8 cellular contexts compared by ENCODE assay signal in genomic region chr19:32570081-32570785, GRCh38. TPM values are rescaled to one million over a fixed set of nuclear protein-coding genes. Genes with fewer than 3 reads are reported as not detected.
DNase-seq lines count a peak whose midpoint lies in the region; ATAC-seq, FAIRE-seq and TF ChIP-seq lines count a peak whose summit lies in the region.

No MANE protein-coding gene starts in this region.

- dilution Hi-C loops in keratinocyte (cut with MboI; ENCODE audit: extremely low pct_ligation_motif_present, low sequenced_read_pairs), result no loop called here

- FAIRE-seq in bronchial epithelial cell (lab: Jason Lieb, UNC), result no peak
- no peak for FAIRE-seq in keratinocyte (lab: Jason Lieb, UNC)

- H3K9ac ChIP-seq in keratinocyte (ENCODE audit: control insufficient read depth, extremely low read depth, insufficient read depth, low read length), result no peak overlapping the region

- H3K27ac ChIP-seq in keratinocyte (ENCODE audit: control insufficient read depth, insufficient read depth, low read length), result no peak overlapping the region

- H3K79me2 ChIP-seq in keratinocyte (ENCODE audit: control insufficient read depth, insufficient read depth, low read length), result no peaks in the 10 kb centered on the region

- no peaks in the 10 kb centered on the region for H3K4me1 ChIP-seq in keratinocyte (ENCODE audit: control insufficient read depth, extremely low read depth, insufficient read depth, low read length)

- H3K36me3 ChIP-seq in bronchial epithelial cell (ENCODE audit: control insufficient read depth, insufficient read depth, low read length), result no peaks in the 10 kb centered on the region
- no peaks in the 10 kb centered on the region for H3K36me3 ChIP-seq in keratinocyte (ENCODE audit: control insufficient read depth in 2 of 2, extremely low read depth in 1 of 2, insufficient read depth in 2 of 2, low read length in 2 of 2)

- TF ChIP-seq CTCF in bronchial epithelial cell (IDR thresholded peaks at IDR 0.05; ENCODE audit: insufficient read depth, low read length, severe bottlenecking), result peak; percentile 71
- peak; percentile 58 to 65 (median 59) for TF ChIP-seq CTCF in keratinocyte (optimal IDR thresholded peaks at IDR 0.05 in 1 of 3, IDR thresholded peaks at IDR 0.05 in 1 of 3, conservative IDR thresholded peaks at IDR 0.05 in 1 of 3; ENCODE audit: extremely low read depth in 1 of 3, insufficient read depth in 2 of 3, low read length in 3 of 3)

- no peaks in the 10 kb centered on the region for H3K9me3 ChIP-seq in keratinocyte (ENCODE audit: control insufficient read depth, low read depth, low read length)

- H3K9me1 ChIP-seq in keratinocyte (ENCODE audit: control insufficient read depth, extremely low read depth, insufficient read depth, low read length), result no peaks in the 10 kb centered on the region

- H3K4me3 ChIP-seq in bronchial epithelial cell (ENCODE audit: low read depth, low read length), result no peak overlapping the region
- no peak overlapping the region for H3K4me3 ChIP-seq in keratinocyte (ENCODE audit: control insufficient read depth in 2 of 3, extremely low read depth in 1 of 3, insufficient read depth in 2 of 3, low read depth in 1 of 3, low read length in 3 of 3)

- H2AFZ ChIP-seq in keratinocyte (ENCODE audit: control insufficient read depth, low read length), result no peak overlapping the region

- no peaks in the 10 kb centered on the region for H4K20me1 ChIP-seq in keratinocyte (ENCODE audit: control insufficient read depth, extremely low read depth, insufficient read depth, low read length)

- H3K4me2 ChIP-seq in keratinocyte (ENCODE audit: control insufficient read depth, extremely low read depth, insufficient read depth, low read depth, low read length), result no peak overlapping the region

- ATAC-seq in GM19467 (IDR thresholded peaks at IDR 0.05; ENCODE audit: unreplicated experiment), result no peak

- H3K27me3 ChIP-seq in bronchial epithelial cell (ENCODE audit: control insufficient read depth, insufficient read depth, low read length), result no peaks in the 10 kb centered on the region
- no peaks in the 10 kb centered on the region for H3K27me3 ChIP-seq in keratinocyte (ENCODE audit: control insufficient read depth, extremely low read depth, insufficient read depth, low read length)

- DNase-seq in stimulated activated CD4-positive, alpha-beta T cell treated with anti-CD3 and anti-CD28 coated beads, Interleukin-12 subunit alpha, Interleukin-12 subunit beta, amount 100 ng/mL, for 48 hours (ENCODE audit: low read depth in 2 of 3, low spot score in 1 of 3), result peak in 2 of 3 donors; percentile 21 to 24
- DNase-seq in stimulated activated CD4-positive, alpha-beta T cell treated with anti-CD3 and anti-CD28 coated beads, Interleukin-12 subunit alpha, Interleukin-12 subunit beta, amount 100 ng/mL, for 4 hours, result no peak
- DNase-seq in NCI-H128 (lab: John Stamatoyannopoulos, UW; ENCODE audit: unreplicated experiment) (peak; percentile 70), T-helper 1 cell (peak in 4 of 5 donors; percentile 27 to 47 (median 31)), bronchial epithelial cell (ENCODE audit: low read depth) (peak; percentile 35), keratinocyte (ENCODE audit: low read depth, low spot score) (no peak)
- DNase-seq in stimulated activated CD4-positive, alpha-beta T cell treated with anti-CD3 and anti-CD28 coated beads, Interleukin-4, amount 100 ng/mL, for 24 hours, result peak; percentile 46

RNA-seq across cellular contexts. Expression of gene PDCD5, which starts 10.8 kb away (rescaled TPM):
- total RNA-seq in bronchial epithelial cell, result 131 and 159 TPM in 2 replicates
- 78.6 to 177 TPM (median 123 TPM) in 3 replicates for polyA plus RNA-seq in keratinocyte
- polyA plus RNA-seq in keratinocyte (2011; ENCODE audit: low read depth), result 739 TPM
- 80.0 and 102 TPM in 2 replicates for polyA plus RNA-seq in keratinocyte (2011; cell fraction: cytosol; rRNA removed)
- polyA plus RNA-seq in keratinocyte (2011; cell fraction: nucleus; rRNA removed), result 38.1 and 71.6 TPM in 2 replicates
- polyA plus RNA-seq in keratinocyte (2012; ENCODE audit: low replicate concordance), result 95.0 and 221 TPM in 2 replicates
- 4.5 to 22.2 TPM (median 10.5 TPM) in 3 replicates for polyA minus RNA-seq in keratinocyte
- polyA minus RNA-seq in keratinocyte (2011; cell fraction: cytosol; rRNA and poly(A)+ RNA removed), result 139 TPM
- 7.4 and 8.1 TPM in 2 replicates for polyA minus RNA-seq in keratinocyte (2011; cell fraction: nucleus; rRNA and poly(A)+ RNA removed)

Comparison
In these comparisons a context has a peak if more than half of its experiments do, and no peak if none do; other contexts are left out.
1. DNase-seq: peak in stimulated activated CD4-positive, alpha-beta T cell treated with anti-CD3 and anti-CD28 coated beads, Interleukin-12 subunit alpha, Interleukin-12 subunit beta, amount 100 ng/mL, for 48 hours (2 of 3), NCI-H128 (single experiment), T-helper 1 cell (4 of 5), bronchial epithelial cell (single experiment) and stimulated activated CD4-positive, alpha-beta T cell treated with anti-CD3 and anti-CD28 coated beads, Interleukin-4, amount 100 ng/mL, for 24 hours (single experiment); none in stimulated activated CD4-positive, alpha-beta T cell treated with anti-CD3 and anti-CD28 coated beads, Interleukin-12 subunit alpha, Interleukin-12 subunit beta, amount 100 ng/mL, for 4 hours (single experiment) and keratinocyte (single experiment).